ENCODE assay signal across 28 cellular contexts in the genomic region with DNA sequence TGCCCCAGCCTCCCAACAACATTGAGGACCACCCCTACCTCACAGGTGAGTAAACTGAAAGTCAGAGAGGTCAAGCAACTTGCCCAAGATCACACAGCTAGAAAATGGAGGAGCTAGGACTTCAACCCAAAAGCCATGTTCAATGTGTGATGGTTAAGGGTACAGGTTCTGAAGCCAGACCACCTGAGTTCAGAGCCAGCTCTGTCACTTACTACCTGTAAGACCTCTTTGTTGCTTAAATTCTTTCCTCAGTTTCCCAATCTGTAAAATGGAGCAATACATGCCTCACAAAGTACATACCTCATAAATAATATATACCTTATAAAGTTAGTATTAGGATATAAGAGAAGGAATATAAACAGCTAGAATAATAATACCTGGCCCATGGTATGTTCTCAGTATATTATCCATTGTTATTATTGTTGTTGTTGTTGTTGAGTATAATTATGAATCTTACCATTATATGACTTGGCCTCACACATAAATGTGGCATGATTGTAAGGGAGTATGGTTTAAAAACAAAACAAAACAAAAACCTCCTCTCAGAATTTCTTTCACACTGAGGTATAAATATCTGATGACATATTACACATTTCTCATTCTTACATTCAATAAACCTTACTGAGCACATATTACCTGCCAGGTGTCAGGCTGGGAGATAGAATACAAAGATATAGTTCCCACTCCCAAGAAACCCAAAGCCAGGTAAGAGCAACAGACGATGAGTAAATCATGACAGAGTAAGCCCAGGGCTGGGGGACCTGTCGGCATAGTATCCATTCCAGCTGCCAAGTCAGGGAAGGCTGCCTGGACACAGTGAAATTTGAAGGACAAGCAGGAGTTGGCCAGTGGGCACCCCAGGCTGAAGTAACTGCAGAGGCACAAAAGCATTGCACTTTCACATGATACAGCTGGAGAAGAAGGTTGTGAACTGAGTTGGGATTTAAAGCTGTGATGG. TPM values are rescaled to one million over a fixed set of nuclear protein-coding genes. Genes with fewer than 3 reads are reported as not detected.
DNase-seq lines count a peak whose midpoint lies in the region; ATAC-seq and TF ChIP-seq lines count a peak whose summit lies in the region.
"Had no signal": no experiment of that assay in that cellular context is flagged by ENCODE, and none has a peak within 500 bp of the region (broad histone marks: within the 10 kb centered on the region; RNA-seq: fewer than 3 reads in every experiment).

No MANE protein-coding gene starts in this region.

- no peak overlapping the region for H3K4me3 ChIP-seq in upper lobe of right lung
- H3K4me3 ChIP-seq: BLaER1, left lung, psoas muscle had no signal

- H3K27ac ChIP-seq in upper lobe of right lung = no peak overlapping the region
- H3K27ac ChIP-seq: BLaER1, left lung, neutrophil, psoas muscle had no signal

- peak overlapping the region in 2 of 5 donors; percentile 12 to 55 for H3K4me3 Mint-ChIP-seq in immature natural killer cell
- H3K4me3 Mint-ChIP-seq: activated CD4-positive, alpha-beta T cell treated with anti-CD3 and anti-CD28 coated beads, Interleukin-2, amount 10 ng/mL, durations not matched to agents 7 days and 5 days; activated CD8-positive, alpha-beta memory T cell treated with anti-CD3 and anti-CD28 coated beads, Interleukin-2, amount 10 ng/mL, durations not matched to agents 7 days and 5 days; activated T-cell treated with anti-CD3 and anti-CD28 coated beads, Interleukin-2, amount 50 U/mL, for 4 hours; T-cell had no signal

- intact Hi-C loops in upper lobe of right lung (cut with DNase I) = no loop called here

- peaks cover 38 to 51% (median 41%) of the 10 kb centered on the region in 3 donors for H3K36me3 Mint-ChIP-seq in immature natural killer cell
- H3K36me3 Mint-ChIP-seq: activated CD8-positive, alpha-beta memory T cell treated with anti-CD3 and anti-CD28 coated beads, Interleukin-2, amount 10 ng/mL, durations not matched to agents 7 days and 5 days; T-cell had no signal

- H3K4me1 ChIP-seq in upper lobe of right lung = peaks cover 23% of the 10 kb centered on the region
- H3K4me1 ChIP-seq: psoas muscle had no signal

- TF ChIP-seq CTCF in upper lobe of right lung (IDR thresholded peaks at IDR 0.05) = no peak

- peaks cover 1 to 2% (median 1%) of the 10 kb centered on the region in 3 donors for H3K27me3 Mint-ChIP-seq in immature natural killer cell (ENCODE audit: low read depth in 3 of 3)

- H3K36me3 ChIP-seq in upper lobe of right lung = no peaks in the 10 kb centered on the region
- H3K36me3 ChIP-seq: BLaER1, neutrophil had no signal

- H3K27ac Mint-ChIP-seq in immature natural killer cell = peak overlapping the region; percentile 56 to 83 (median 76)
- H3K27ac Mint-ChIP-seq: activated CD4-positive, alpha-beta T cell treated with anti-CD3 and anti-CD28 coated beads, Interleukin-2, amount 10 ng/mL, durations not matched to agents 7 days and 5 days; activated CD8-positive, alpha-beta memory T cell treated with anti-CD3 and anti-CD28 coated beads, Interleukin-2, amount 10 ng/mL, durations not matched to agents 7 days and 5 days; T-cell had no signal

- H3K4me1 Mint-ChIP-seq in immature natural killer cell = peaks cover 81 to 100% of the 10 kb centered on the region in 2 donors
- H3K4me1 Mint-ChIP-seq: activated CD8-positive, alpha-beta memory T cell treated with anti-CD3 and anti-CD28 coated beads, Interleukin-2, amount 10 ng/mL, durations not matched to agents 7 days and 5 days had no signal

- no peaks in the 10 kb centered on the region for H3K27me3 ChIP-seq in upper lobe of right lung
- H3K27me3 ChIP-seq: left lung had no signal

- H3K9me3 Mint-ChIP-seq in immature natural killer cell = no peaks in the 10 kb centered on the region
- H3K9me3 Mint-ChIP-seq: activated T-cell treated with anti-CD3 and anti-CD28 coated beads, Interleukin-2, amount 50 U/mL, for 4 hours; effector memory CD8-positive, alpha-beta T cell had no signal

- H3K9me3 ChIP-seq in upper lobe of right lung = no peaks in the 10 kb centered on the region
- H3K9me3 ChIP-seq: BLaER1, left lung, neutrophil, psoas muscle had no signal

- DNase-seq in immature natural killer cell = no peak
- DNase-seq in upper lobe of right lung = peak; percentile 16
- DNase-seq in stimulated activated CD4-positive, alpha-beta T cell treated with anti-CD3 and anti-CD28 coated beads, Interleukin-4, amount 100 ng/mL, for 4 hours = no peak
- no peak for DNase-seq in NCI-H1436 (lab: John Stamatoyannopoulos, UW)
- DNase-seq: activated CD4-positive, alpha-beta T cell treated with anti-CD3 and anti-CD28 coated beads, Interleukin-2, amount 10 ng/mL, durations not matched to agents 7 days and 5 days; activated CD8-positive, alpha-beta memory T cell treated with anti-CD3 and anti-CD28 coated beads, Interleukin-2, amount 10 ng/mL, durations not matched to agents 7 days and 5 days; activated gamma-delta T cell treated with Interleukin-2 at 50 U/mL for 16 hours; activated T-cell treated with anti-CD3 and anti-CD28 coated beads, Interleukin-2, amount 50 U/mL, for 4 hours; cortex of kidney; DMS153; effector memory CD8-positive, alpha-beta T cell; erythroblast; KG1; left lung; mesenchymal stem cell; NCI-H1105; NCI-H2029; NCI-H524 treated with DMSO at 0.1 percent for 48 hours; PC-3; stimulated activated CD4-positive, alpha-beta T cell treated with anti-CD3 and anti-CD28 coated beads, Interleukin-4, amount 100 ng/mL, for 24 hours; T-cell; trophoblast cell had no signal

- peak; percentile 46 for ATAC-seq in GM18502 (IDR thresholded peaks at IDR 0.05; ENCODE audit: poor library complexity, unreplicated experiment)
- peak; percentile 55 for ATAC-seq in HG03159 (IDR thresholded peaks at IDR 0.05; ENCODE audit: unreplicated experiment)
- no peak for ATAC-seq in upper lobe of right lung
- no peak for ATAC-seq in HG02870 (IDR thresholded peaks at IDR 0.05; ENCODE audit: unreplicated experiment)
- ATAC-seq: activated CD8-positive, alpha-beta memory T cell treated with anti-CD3 and anti-CD28 coated beads, Interleukin-2, amount 10 ng/mL, durations not matched to agents 7 days and 5 days; activated T-cell treated with anti-CD3 and anti-CD28 coated beads, Interleukin-2, amount 50 U/mL, for 4 hours; effector memory CD8-positive, alpha-beta T cell; left lung; PC-3; psoas muscle; T-cell had no signal

RNA-seq across cellular contexts. Expression of gene CMKLR1, which starts 19.6 kb away (rescaled TPM):
- polyA plus RNA-seq in immature natural killer cell = 10 to 100 TPM; 32.5 to 83.7 (median 49.6) TPM
- 29.1 TPM for total RNA-seq in upper lobe of right lung
- total RNA-seq: activated CD4-positive, alpha-beta T cell treated with anti-CD3 and anti-CD28 coated beads, Interleukin-2, amount 10 ng/mL, durations not matched to agents 7 days and 5 days; activated CD8-positive, alpha-beta memory T cell treated with anti-CD3 and anti-CD28 coated beads, Interleukin-2, amount 10 ng/mL, durations not matched to agents 7 days and 5 days; PC-3 had no signal

Comparison
In these comparisons a context has a peak if more than half of its experiments do, and no peak if none do; other contexts are left out.
1. ATAC-seq: peak in GM18502 (single experiment) and HG03159 (single experiment); none in upper lobe of right lung (single experiment) and HG02870 (single experiment).